ENCODE assay signal across 1 cellular context in genomic region chr6:111428803-111429202, GRCh38.
TF ChIP-seq lines count a peak whose summit lies in the region.

No MANE protein-coding gene starts in this region.

TF ChIP-seq in GM12878, 131 proteins besides CTCF, POLR2A, EP300 and RAD21:
- TF ChIP-seq IRF3 (IDR thresholded peaks at IDR 0.05) (no peak), CBX5 (IDR thresholded peaks at IDR 0.05; ENCODE audit: low read depth) (peak; percentile 67; the same call in 1 of the 2 replicates)
